31 cellular contexts compared by ENCODE assay signal in the genomic region with DNA sequence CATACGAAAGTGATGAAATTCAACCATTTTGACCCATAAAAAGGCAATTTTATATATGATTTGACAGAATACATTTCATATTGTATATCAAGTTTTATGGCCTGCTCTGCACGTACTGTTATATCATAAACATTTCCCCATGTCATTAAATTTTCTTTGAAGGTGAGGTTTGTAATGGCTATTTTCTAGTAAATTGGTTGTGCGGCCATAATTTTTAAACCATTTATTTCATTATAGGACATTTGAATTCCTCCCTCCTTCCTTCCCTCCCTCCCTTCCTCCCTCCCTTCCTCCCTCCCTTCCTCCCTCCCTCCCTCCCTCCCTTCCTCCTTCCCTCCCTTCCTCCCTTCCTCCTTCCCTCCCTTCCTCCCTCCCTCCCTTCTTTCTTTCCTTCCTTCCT.
"Had no signal": no experiment of that assay in that cellular context is flagged by ENCODE, and none has a peak within 500 bp of the region (broad histone marks: within the 10 kb centered on the region; RNA-seq: fewer than 3 reads in every experiment).

No MANE protein-coding gene starts in this region.

- H3K9me3 ChIP-seq: MG63 had no signal

- H3K27me3 ChIP-seq: MG63 had no signal

- H3K36me3 ChIP-seq: MG63 had no signal

- H3K4me3 ChIP-seq: MG63 had no signal

- DNase-seq: Karpas-422, Kasumi-1, MG63, MM.1S, MV-4-11, NCI-H1048, NCI-H1092, NCI-H1092 treated with DMSO at 0.1 percent for 48 hours, NCI-H1105, NCI-H1105 treated with DMSO at 0.1 percent for 48 hours, NCI-H1417, NCI-H1417 treated with DMSO at 0.1 percent for 48 hours, NCI-H1436, NCI-H1436 treated with DMSO at 0.1 percent for 48 hours, NCI-H146, NCI-H1694, NCI-H1694 treated with DMSO at 0.1 percent for 48 hours, NCI-H187, NCI-H187 treated with DMSO at 0.1 percent for 48 hours, NCI-H1930, NCI-H2029, NCI-H2029 treated with DMSO at 0.1 percent for 48 hours, NCI-H2081, NCI-H2081 treated with DMSO at 0.1 percent for 48 hours, NCI-H2107, NCI-H2227 treated with DMSO at 0.1 percent for 48 hours, NCI-H226, NCI-H345, NCI-H446 treated with DMSO at 0.1 percent for 48 hours, NCI-H510A, NCI-H510A treated with DMSO at 0.1 percent for 48 hours had no signal
